In the genomic region with DNA sequence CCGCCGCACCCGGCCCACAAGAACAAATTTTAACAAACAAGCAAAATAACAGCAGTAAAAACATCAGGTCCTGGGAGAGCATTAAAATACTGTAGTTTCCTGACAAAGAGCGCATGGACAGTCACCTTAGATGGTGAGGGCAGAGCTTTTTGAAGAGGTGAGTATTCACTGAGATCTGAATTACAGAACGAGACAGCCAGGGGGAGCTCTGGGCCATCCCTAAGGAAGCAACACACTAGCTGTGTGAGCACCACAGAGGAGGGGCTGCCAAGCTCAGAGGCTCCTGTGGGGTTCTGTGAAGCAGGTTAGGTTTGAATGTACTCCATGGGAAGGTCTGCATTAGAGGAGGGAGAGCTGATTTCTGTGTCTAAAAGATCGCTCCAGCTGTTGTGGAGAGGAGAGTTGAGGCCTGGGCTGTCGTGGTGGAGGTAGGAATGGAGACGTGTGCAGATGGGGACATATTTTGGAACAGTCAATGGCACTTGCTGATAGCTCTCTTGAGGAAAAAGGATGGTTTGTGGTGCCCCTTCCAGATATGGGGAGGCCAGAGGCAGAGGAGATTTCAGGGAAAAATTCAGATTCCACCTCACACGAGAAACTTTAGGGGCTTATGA, we compare ENCODE assay signal across 9 cellular contexts.
A peak's percentile ranks its signal among the peaks of the same experiment; 100 is the strongest.
DNase-seq lines count a peak whose midpoint lies in the region; ATAC-seq, FAIRE-seq and TF ChIP-seq lines count a peak whose summit lies in the region.
"Had no signal": no experiment of that assay in that cellular context is flagged by ENCODE, and none has a peak within 500 bp of the region (broad histone marks: within the 10 kb centered on the region; RNA-seq: fewer than 3 reads in every experiment).

No MANE protein-coding gene starts in this region.

- H3K4me1 Mint-ChIP-seq in progenitor cell of endocrine pancreas (ENCODE audit: low read depth) = no peaks in the 10 kb centered on the region

- TF ChIP-seq CTCF in PC-9 (conservative IDR thresholded peaks at IDR 0.05) (peak; percentile 79), progenitor cell of endocrine pancreas (IDR thresholded peaks at IDR 0.05; ENCODE audit: unreplicated experiment) (peak; percentile 70)

- no peaks in the 10 kb centered on the region for H3K4me1 ChIP-seq in PC-9 (replicated peaks; ENCODE audit: insufficient read depth)

- H3F3A ChIP-seq in PC-9 (ENCODE audit: insufficient read depth, low read depth) = no peaks in the 10 kb centered on the region

- DNase-seq in DMS 273 (lab: John Stamatoyannopoulos, UW; ENCODE audit: unreplicated experiment) = peak; percentile 72
- DNase-seq in HTR-8/SVneo (ENCODE audit: insufficient read length, low spot score) = peak; percentile 73
- peak; percentile 31 to 42 for DNase-seq in PC-9
- peak; percentile 10 for DNase-seq in activated effector memory CD4-positive, alpha-beta T cell treated with Interleukin-2 at 50 U/mL for 16 hours
- DNase-seq in globus pallidus (ENCODE audit: low spot score) = peak; percentile 62
- DNase-seq in progenitor cell of endocrine pancreas (ENCODE audit: low spot score, unreplicated experiment) = peak; percentile 36
- no peak for DNase-seq in mesenteric fat pad (ENCODE audit: low spot score)

- peak overlapping the region; percentile 26 for H3K27ac Mint-ChIP-seq in progenitor cell of endocrine pancreas

- peaks cover 19% of the 10 kb centered on the region for H3K36me3 Mint-ChIP-seq in progenitor cell of endocrine pancreas (ENCODE audit: insufficient read depth)

- no peaks in the 10 kb centered on the region for H3K9me3 ChIP-seq in PC-9 (ENCODE audit: insufficient read depth, low read depth)

- no peak overlapping the region for H3K4me2 ChIP-seq in PC-9

- H3K36me3 ChIP-seq in PC-9 (ENCODE audit: low read depth) = no peaks in the 10 kb centered on the region

- CTCF ChIA-PET in PC-9 (lab: Charles Lee) = interaction anchor here (0.5 to 1.3 kb wide), 4 partner anchors 102 to 945 kb away, joined by 3 to 10 read pairs (median 4); no protein-coding TSS in a partner anchor

- no TSS peak for BruUV-seq in PC-9 (replicated peaks; lab: Mats Ljungman, UMichigan)

- H3K27ac ChIP-seq in PC-9 = no peak overlapping the region

- intact Hi-C loops in PC-9 (cut with micrococcal nuclease; ENCODE audit: unreplicated experiment) = no loop called here

- H3K4me3 Mint-ChIP-seq in progenitor cell of endocrine pancreas (ENCODE audit: low read depth) = no peak overlapping the region

- H3K79me2 ChIP-seq in PC-9 (ENCODE audit: low read depth) = no peaks in the 10 kb centered on the region

- no peak overlapping the region for H3K4me3 ChIP-seq in PC-9

- H3K9me2 ChIP-seq in PC-9 (ENCODE audit: insufficient read depth) = no peaks in the 10 kb centered on the region

- no peaks in the 10 kb centered on the region for H3K9me3 Mint-ChIP-seq in progenitor cell of endocrine pancreas (ENCODE audit: low read depth)

- no peaks in the 10 kb centered on the region for H3K27me3 Mint-ChIP-seq in progenitor cell of endocrine pancreas

- no peak overlapping the region for H2AFZ ChIP-seq in PC-9

- H3K27me3 ChIP-seq in PC-9 (ENCODE audit: insufficient read depth, low read depth) = no peaks in the 10 kb centered on the region

- ATAC-seq in GM18907 (IDR thresholded peaks at IDR 0.05; ENCODE audit: unreplicated experiment) = no peak

- FAIRE-seq in HTR-8/SVneo (lab: Jason Lieb, UNC) = no peak
- FAIRE-seq: TTC549 had no signal

- H4K20me1 ChIP-seq in PC-9 (ENCODE audit: insufficient read depth) = no peaks in the 10 kb centered on the region

- POLR2A ChIA-PET in PC-9 (lab: Charles Lee; ENCODE audit: unreplicated experiment) = no interaction called here
